ENCODE assay signal across 9 cellular contexts in genomic region chr5:66958126-66958983, GRCh38.
DNase-seq lines count a peak whose midpoint lies in the region; ATAC-seq, FAIRE-seq and TF ChIP-seq lines count a peak whose summit lies in the region.
"Had no signal": no experiment of that assay in that cellular context is flagged by ENCODE, and none has a peak within 500 bp of the region (broad histone marks: within the 10 kb centered on the region; RNA-seq: fewer than 3 reads in every experiment).

No MANE protein-coding gene starts in this region.

- intact Hi-C loops in endothelial cell of umbilical vein (cut with micrococcal nuclease), result loop anchor here (1.0 kb wide), 1 partner anchor 46 kb away; no protein-coding TSS in a partner anchor
- intact Hi-C loops in tibial artery (cut with DNase I; ENCODE audit: low total_unique reads), result no loop called here

- no peaks in the 10 kb centered on the region for H3K27me3 ChIP-seq in endothelial cell of umbilical vein (ENCODE audit: control insufficient read depth in 2 of 2, insufficient read depth in 2 of 2, low read length in 2 of 2)
- H3K27me3 ChIP-seq in tibial artery, result no peaks in the 10 kb centered on the region

- dilution Hi-C loops in endothelial cell of umbilical vein (cut with MboI; ENCODE audit: extremely low pct_ligation_motif_present, low sequenced_read_pairs), result no loop called here

- TF ChIP-seq POLR2A in endothelial cell of umbilical vein (IDR thresholded peaks at IDR 0.05; ENCODE audit: low read depth, low read length), result no peak

- H3K36me3 ChIP-seq in endothelial cell of umbilical vein (ENCODE audit: control insufficient read depth in 2 of 2, extremely low read depth in 1 of 2, insufficient read depth in 2 of 2, low read length in 2 of 2) (no peaks in the 10 kb centered on the region), mesodermal cell (ENCODE audit: control insufficient read depth, insufficient read depth, low read length) (no peaks in the 10 kb centered on the region), tibial artery (no peaks in the 10 kb centered on the region)

- peak; percentile 11 for DNase-seq in NCI-H460 (ENCODE audit: extremely low read depth, low read depth)
- peak; percentile 78 for DNase-seq in endothelial cell of umbilical vein (ENCODE audit: low read depth, low spot score)
- DNase-seq in tibial artery, result no peak
- DNase-seq in 8988T, result no peak
- DNase-seq in LoVo (ENCODE audit: low spot score), result no peak
- DNase-seq in NCI-H2029 treated with DMSO at 0.1 percent for 48 hours (lab: John Stamatoyannopoulos, UW), result no peak
- DNase-seq: activated CD4-positive, alpha-beta T cell treated with anti-CD3 and anti-CD28 coated beads, Interleukin-2, amount 50 U/mL, for 48 hours had no signal

- POLR2A ChIA-PET in endothelial cell of umbilical vein (lab: Charles Lee), result no interaction called here

- no peaks in the 10 kb centered on the region for H3K9me1 ChIP-seq in endothelial cell of umbilical vein (replicated peaks; ENCODE audit: control insufficient read depth, extremely low read depth, insufficient read depth, low read length)

- peak overlapping the region in 1 of 3 experiments; percentile 53 for H3K4me3 ChIP-seq in endothelial cell of umbilical vein (replicated peaks in 1 of 3; ENCODE audit: insufficient read depth in 1 of 3, low read depth in 1 of 3, low read length in 3 of 3)
- H3K4me3 ChIP-seq in mesodermal cell (ENCODE audit: extremely low read depth, insufficient read depth, low read length, poor library complexity, severe bottlenecking), result peak overlapping the region; percentile 34
- peak overlapping the region; percentile 48 to 50 for H3K4me3 ChIP-seq in tibial artery

- TF ChIP-seq CTCF in endothelial cell of umbilical vein (IDR thresholded peaks at IDR 0.05; ENCODE audit: extremely low read depth in 1 of 2, insufficient read depth in 1 of 2, low read depth in 1 of 2, low read length in 2 of 2) (no peak), tibial artery (IDR thresholded peaks at IDR 0.05) (no peak)

- H3K27ac ChIP-seq in endothelial cell of umbilical vein (ENCODE audit: insufficient read depth, low read depth, low read length) (peak overlapping the region; percentile 80), mesodermal cell (ENCODE audit: low read depth, low read length, severe bottlenecking) (peak overlapping the region; percentile 92), tibial artery (peak overlapping the region; percentile 47 to 55)

- BruUV-seq in endothelial cell of umbilical vein (replicated peaks; lab: Mats Ljungman, UMichigan), result TSS peak; percentile 40

- peak overlapping the region; percentile 77 for H3K9ac ChIP-seq in endothelial cell of umbilical vein (replicated peaks; ENCODE audit: extremely low read depth, insufficient read depth, low read length)

- H2AFZ ChIP-seq in endothelial cell of umbilical vein (ENCODE audit: low read depth, low read length), result peak overlapping the region; percentile 18

- H3K9me3 ChIP-seq in endothelial cell of umbilical vein (replicated peaks; ENCODE audit: control insufficient read depth, insufficient read depth, low read length), result no peaks in the 10 kb centered on the region
- H3K9me3 ChIP-seq in mesodermal cell (ENCODE audit: control insufficient read depth, low read length), result no peaks in the 10 kb centered on the region
- no peaks in the 10 kb centered on the region for H3K9me3 ChIP-seq in tibial artery

- ATAC-seq in GM18907 (IDR thresholded peaks at IDR 0.05; ENCODE audit: unreplicated experiment), result no peak

- H3K4me1 ChIP-seq in endothelial cell of umbilical vein (ENCODE audit: control insufficient read depth, extremely low read depth, insufficient read depth, low read length) (peaks cover 24% of the 10 kb centered on the region), mesodermal cell (ENCODE audit: control insufficient read depth, insufficient read depth, low read length, poor library complexity, severe bottlenecking) (peaks cover 29% of the 10 kb centered on the region), tibial artery (peaks cover 0 to 22% (median 11%) of the 10 kb centered on the region in 4 donors)

- 69 to 79% methylated on average over 4 to 6 of the region's 10 CpGs for WGBS in mesodermal cell (ENCODE audit: insufficient coverage in 2 of 2), 2 experiments

- CTCF ChIA-PET in endothelial cell of umbilical vein (lab: Charles Lee), result interaction anchor here (0.7 to 1.9 kb wide), 16 partner anchors 9 to 191 kb away, joined by 3 to 9 read pairs (median 3); no protein-coding TSS in a partner anchor

- FAIRE-seq in endothelial cell of umbilical vein (lab: Jason Lieb, UNC), result peak; percentile 40

- peak overlapping the region; percentile 91 for H3K4me2 ChIP-seq in endothelial cell of umbilical vein (ENCODE audit: insufficient read depth, low read length)

- no peaks in the 10 kb centered on the region for H3K79me2 ChIP-seq in endothelial cell of umbilical vein (ENCODE audit: control insufficient read depth, insufficient read depth, low read length)

- no peaks in the 10 kb centered on the region for H4K20me1 ChIP-seq in endothelial cell of umbilical vein (replicated peaks; ENCODE audit: control insufficient read depth, extremely low read depth, insufficient read depth, low read length)

TF ChIP-seq in endothelial cell of umbilical vein, 7 proteins besides CTCF, POLR2A, EP300 and RAD21:
- TF ChIP-seq POLR2AphosphoS5 (IDR thresholded peaks at IDR 0.05; ENCODE audit: insufficient read depth, low read depth, low read length) (no peak), MAX (IDR thresholded peaks at IDR 0.05; ENCODE audit: insufficient read depth, insufficient read length) (no peak), GATA2 (IDR thresholded peaks at IDR 0.05; ENCODE audit: insufficient read depth, insufficient read length, low read depth, low read length) (no peak), JUN (IDR thresholded peaks at IDR 0.05; ENCODE audit: borderline replicate concordance, insufficient read depth, insufficient read length, low read depth) (peak; percentile 43), MYC (IDR thresholded peaks at IDR 0.05; ENCODE audit: low read depth, low read length) (no peak), EZH2 (IDR thresholded peaks at IDR 0.05; ENCODE audit: borderline replicate concordance, low read depth, low read length, severe bottlenecking) (no peak), FOS (IDR thresholded peaks at IDR 0.05; ENCODE audit: borderline replicate concordance, insufficient read depth, low read length) (peak; percentile 50)

Comparison
In these comparisons a context has a peak if more than half of its experiments do, and no peak if none do; other contexts are left out.
1. DNase-seq: peak in NCI-H460 (single experiment) and endothelial cell of umbilical vein (single experiment); none in tibial artery (0 of 2), 8988T (single experiment), LoVo (single experiment) and NCI-H2029 treated with DMSO at 0.1 percent for 48 hours (single experiment).
2. Peak in every context shown above with its lines, with median percentiles within 50 percentile points of each other: H3K27ac ChIP-seq.